ENCODE assay signal across 19 cellular contexts in genomic region chr4:147955827-147956565, GRCh38.
DNase-seq lines count a peak whose midpoint lies in the region; ATAC-seq, FAIRE-seq and TF ChIP-seq lines count a peak whose summit lies in the region.
"Had no signal": no experiment of that assay in that cellular context is flagged by ENCODE, and none has a peak within 500 bp of the region (broad histone marks: within the 10 kb centered on the region; RNA-seq: fewer than 3 reads in every experiment).

No MANE protein-coding gene starts in this region.

- H4K20me1 ChIP-seq in H1 (replicated peaks in 1 of 2; ENCODE audit: control insufficient read depth in 1 of 2, insufficient read depth in 2 of 2, low read length in 2 of 2), result no peaks in the 10 kb centered on the region

- TF ChIP-seq CTCF in H1 (IDR thresholded peaks at IDR 0.05; ENCODE audit: control extremely low read depth in 1 of 3, insufficient read depth in 1 of 3, low read depth in 1 of 3, low read length in 3 of 3), result no peak
- TF ChIP-seq CTCF in nephron (IDR thresholded peaks at IDR 0.05; ENCODE audit: unreplicated experiment in 3 of 3), result no peak

- no peak for TF ChIP-seq EP300 in H1 (IDR thresholded peaks at IDR 0.05; ENCODE audit: borderline replicate concordance in 1 of 2, low read depth in 2 of 2, low read length in 2 of 2)

- H3K14ac ChIP-seq in H1 (ENCODE audit: insufficient read length), result no peak overlapping the region

- H2BK12ac ChIP-seq in H1 (ENCODE audit: low read depth, low read length), result no peak overlapping the region

- H3K23me2 ChIP-seq in H1 (ENCODE audit: low read depth, low read length), result no peaks in the 10 kb centered on the region

- H3K23ac ChIP-seq in H1 (ENCODE audit: insufficient read length), result no peak overlapping the region

- H3K4me2 ChIP-seq in H1 (ENCODE audit: insufficient read depth in 1 of 2, low read depth in 2 of 2, low read length in 2 of 2), result peak overlapping the region; percentile 21 to 39; a peak in 2 of 4 replicates
- H3K4me2 ChIP-seq: A549, PC-9 had no signal

- H4K5ac ChIP-seq in H1 (ENCODE audit: insufficient read length, low read depth, low read length), result peak overlapping the region; percentile 52

- H3K27ac ChIP-seq in HUES64 (ENCODE audit: low read depth, low read length), result peak overlapping the region; percentile 54
- no peak overlapping the region for H3K27ac ChIP-seq in H1 (ENCODE audit: low read depth, low read length)
- no peak overlapping the region for H3K27ac ChIP-seq in caudate nucleus (ENCODE audit: low read depth, low read length)
- H3K27ac ChIP-seq: A549, PC-9, SJSA1 had no signal

- H2BK15ac ChIP-seq in H1 (ENCODE audit: low read length), result no peak overlapping the region

- H2BK5ac ChIP-seq in H1 (ENCODE audit: low read depth, low read length), result no peak overlapping the region

- H4K8ac ChIP-seq in H1 (ENCODE audit: extremely low read depth, insufficient read depth, low read length), result no peak overlapping the region

- H3K36me3 ChIP-seq in HUES64 (ENCODE audit: insufficient read depth, low read length) (peaks cover 4% of the 10 kb centered on the region; the same call in 1 of the 2 replicates), H1 (ENCODE audit: control insufficient read depth in 2 of 4, insufficient read depth in 4 of 4, low read length in 3 of 4) (no peaks in the 10 kb centered on the region)

- H3K9ac ChIP-seq in HUES64 (ENCODE audit: low read depth, low read length), result no peak overlapping the region
- no peak overlapping the region for H3K9ac ChIP-seq in H1 (replicated peaks in 1 of 4; ENCODE audit: extremely low read depth in 1 of 4, low read depth in 3 of 4, low read length in 3 of 4)
- H3K9ac ChIP-seq: KMS-11 had no signal

- H3K4ac ChIP-seq in H1 (replicated peaks; ENCODE audit: insufficient read length, low read depth, low read length), result no peak overlapping the region

- peaks cover 5% of the 10 kb centered on the region for H3K4me1 Mint-ChIP-seq in nephron

- H3K36me3 Mint-ChIP-seq in nephron (ENCODE audit: low read depth), result peaks cover 33% of the 10 kb centered on the region

- H3K9me3 ChIP-seq in HUES64 (ENCODE audit: insufficient read depth, low read depth, low read length) (no peaks in the 10 kb centered on the region), H1 (ENCODE audit: insufficient read depth in 2 of 2, low read depth in 1 of 2, low read length in 1 of 2) (0 out of 4 replicates have a peak, but pooled peaks cover 0 to 2% of the 10 kb centered on the region in 2 experiments)
- H3K9me3 ChIP-seq: A549, SJSA1 had no signal

- H3K27me3 Mint-ChIP-seq in nephron (ENCODE audit: low read depth), result no peaks in the 10 kb centered on the region

- H3K79me2 ChIP-seq in H1 (ENCODE audit: control insufficient read depth in 1 of 2, insufficient read depth in 2 of 2, low read length in 2 of 2), result no peaks in the 10 kb centered on the region

- no peak overlapping the region for H3K4me3 ChIP-seq in HUES64 (ENCODE audit: low read length)
- H3K4me3 ChIP-seq in H1 (ENCODE audit: extremely low read depth in 1 of 4, insufficient read depth in 2 of 4, low read depth in 3 of 4, low read length in 4 of 4), result peak overlapping the region in 1 of 4 experiments; percentile 1; a peak in 1 of 8 replicates
- H3K4me3 ChIP-seq: A549, GM12878, PC-9, SJSA1 had no signal

- no peak for ATAC-seq in HG03469 (IDR thresholded peaks at IDR 0.05; ENCODE audit: unreplicated experiment)
- no peak for ATAC-seq in GM18505 (IDR thresholded peaks at IDR 0.05; ENCODE audit: unreplicated experiment)
- ATAC-seq in GM21526 (IDR thresholded peaks at IDR 0.05; ENCODE audit: low FRiP score, unreplicated experiment), result no peak
- ATAC-seq: A549, GM12878 had no signal

- peak overlapping the region in 2 of 3 experiments; percentile 43 for H3K27ac Mint-ChIP-seq in nephron

- H4K91ac ChIP-seq in H1 (replicated peaks; ENCODE audit: insufficient read length, low read length), result no peak overlapping the region

- peak; percentile 39 for FAIRE-seq in GM19239 (lab: Jason Lieb, UNC)
- no peak for FAIRE-seq in H1 (lab: Jason Lieb, UNC)
- FAIRE-seq: A549, GM12878, H54 had no signal

- no peak overlapping the region for H2AFZ ChIP-seq in H1 (ENCODE audit: low read length)
- H2AFZ ChIP-seq: PC-9 had no signal

- TF ChIP-seq POLR2A in H1 (IDR thresholded peaks at IDR 0.05; ENCODE audit: control extremely low read depth in 1 of 2, low read depth in 2 of 2, low read length in 2 of 2) (no peak), GM18505 (IDR thresholded peaks at IDR 0.05; ENCODE audit: borderline replicate concordance, extremely low read depth, insufficient read depth, insufficient read length) (no peak)

- H3K79me1 ChIP-seq in H1 (ENCODE audit: low read depth, low read length), result no peaks in the 10 kb centered on the region

- no peaks in the 10 kb centered on the region for H3K27me3 ChIP-seq in HUES64 (ENCODE audit: insufficient read depth, low read length)
- no peaks in the 10 kb centered on the region for H3K27me3 ChIP-seq in H1 (replicated peaks in 1 of 4; ENCODE audit: control insufficient read depth in 3 of 4, extremely low read depth in 1 of 4, insufficient read depth in 3 of 4, low read length in 3 of 4)
- H3K27me3 ChIP-seq: SJSA1 had no signal

- no peak overlapping the region for H2AK5ac ChIP-seq in H1 (ENCODE audit: low read depth, low read length)

- H2BK20ac ChIP-seq in H1 (ENCODE audit: low read length), result no peak overlapping the region

- CTCF ChIA-PET in H1 (lab: Charles Lee; ENCODE audit: partially characterized antibody), result no interaction called here

- H3K56ac ChIP-seq in H1 (replicated peaks; ENCODE audit: insufficient read length, low read depth, low read length), result no peak overlapping the region

- H3K18ac ChIP-seq in H1 (ENCODE audit: extremely low read depth, low read length), result no peak overlapping the region

- no peak overlapping the region for H2BK120ac ChIP-seq in H1 (replicated peaks; ENCODE audit: low read depth, low read length)

- POLR2A ChIA-PET in H1 (lab: Charles Lee; ENCODE audit: partially characterized antibody), result no interaction called here

- peaks cover 3% of the 10 kb centered on the region for H3K9me3 Mint-ChIP-seq in nephron

- H3K4me3 Mint-ChIP-seq in nephron, result no peak overlapping the region

- H3K4me1 ChIP-seq in HUES64 (ENCODE audit: insufficient read depth, low read length), result peaks cover 35% of the 10 kb centered on the region
- peaks cover 0 to 19% (median 14%) of the 10 kb centered on the region in 4 experiments; a peak in 6 of 7 replicates for H3K4me1 ChIP-seq in H1 (replicated peaks in 1 of 4; ENCODE audit: control insufficient read depth in 3 of 4, insufficient read depth in 4 of 4, low read length in 3 of 4)
- H3K4me1 ChIP-seq: A549, SJSA1 had no signal

- WGBS in HUES64, result 57% methylated on average over 4 of the region's 4 CpGs
- 42% methylated on average over 4 of the region's 4 CpGs; no CpG with 5 or more reads in 1 of the 2 experiments for WGBS in H1 (ENCODE audit: extremely low coverage in 1 of 2, insufficient coverage in 1 of 2, insufficient read length in 1 of 2, insufficient replicate concordance in 2 of 2, low coverage in 1 of 2, low lambda C conversion rate in 2 of 2, missing lambda C conversion rate in 1 of 2), 2 experiments

- no peak for TF ChIP-seq RAD21 in H1 (IDR thresholded peaks at IDR 0.05 in 1 of 2, conservative IDR thresholded peaks at IDR 0.05 in 1 of 2; ENCODE audit: low read depth in 2 of 2, low read length in 2 of 2)

- DNase-seq in GM19239 (ENCODE audit: insufficient read length, low spot score) (no peak), H1 (ENCODE audit: low read depth in 1 of 2, low spot score in 2 of 2) (no peak), caudate nucleus (lab: John Stamatoyannopoulos, UW) (no peak)
- DNase-seq: C1 segment of cervical spinal cord, GDM1, NCI-H1048, NCI-H2081 treated with DMSO at 0.1 percent for 48 hours, NCI-H510A, PC-9 had no signal

TF ChIP-seq in H1, 55 proteins besides CTCF, POLR2A, EP300 and RAD21 (continues in another document):
- TF ChIP-seq E2F6 (IDR thresholded peaks at IDR 0.05), result no peak
- TF ChIP-seq ZNF274 (IDR thresholded peaks at IDR 0.05; ENCODE audit: borderline replicate concordance, extremely low read depth, low read length), result no peak
- no peak for TF ChIP-seq CBX8 (IDR thresholded peaks at IDR 0.05; ENCODE audit: borderline replicate concordance, low read depth, low read length)
- no peak for TF ChIP-seq TAF1 (IDR thresholded peaks at IDR 0.05; ENCODE audit: low read depth, low read length)
- TF ChIP-seq SRF (IDR thresholded peaks at IDR 0.05; ENCODE audit: low read depth, low read length), result no peak
